Comparison of ENCODE assay signal across 9 cellular contexts in the genomic region with DNA sequence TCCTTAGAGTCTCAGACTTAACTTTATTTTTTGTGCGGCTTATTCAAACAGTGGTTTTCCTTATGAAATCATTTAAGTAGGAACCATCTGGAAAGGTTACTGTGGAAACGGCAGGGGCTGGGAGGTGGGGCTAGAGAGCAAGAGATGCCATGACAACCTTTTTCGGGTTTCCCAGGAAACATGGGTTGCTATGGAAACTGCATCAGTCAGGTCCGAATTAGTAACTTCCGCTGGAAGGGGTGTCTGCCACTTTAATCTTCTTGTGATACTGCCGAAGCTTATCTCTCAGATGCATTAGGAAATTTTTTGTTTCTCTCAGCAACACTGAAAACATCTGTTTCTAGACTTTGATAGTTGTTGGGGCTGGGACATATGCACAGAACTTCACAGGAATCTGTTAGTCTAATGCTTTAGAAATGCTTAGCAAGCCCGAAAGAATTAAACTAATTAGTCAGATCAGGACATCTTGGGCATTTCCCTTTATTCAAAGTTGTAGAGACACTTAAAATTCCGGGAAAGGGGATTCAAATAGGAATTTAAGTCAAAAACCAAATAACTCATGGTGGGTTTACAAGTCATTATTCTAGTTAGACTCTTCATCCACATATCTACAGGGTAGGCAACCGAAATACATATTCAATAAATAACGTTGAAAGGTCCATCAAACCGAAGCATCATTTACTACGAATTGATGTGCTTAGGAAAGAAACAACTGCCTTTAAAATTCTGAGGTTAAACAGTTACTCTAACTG. TPM values are rescaled to one million over a fixed set of nuclear protein-coding genes. Genes with fewer than 3 reads are reported as not detected.
DNase-seq lines count a peak whose midpoint lies in the region; ATAC-seq and TF ChIP-seq lines count a peak whose summit lies in the region.
"Had no signal": no experiment of that assay in that cellular context is flagged by ENCODE, and none has a peak within 500 bp of the region (broad histone marks: within the 10 kb centered on the region; RNA-seq: fewer than 3 reads in every experiment).

No MANE protein-coding gene starts in this region.

- peaks cover 69% of the 10 kb centered on the region for H3K4me1 Mint-ChIP-seq in CD4-positive, alpha-beta T cell (ENCODE audit: low read depth)

- POLR2A ChIA-PET in CD4-positive, alpha-beta T cell (lab: Charles Lee): interaction anchor here (0.6 to 5.0 kb wide), 14 partner anchors 9 to 544 kb away, joined by 3 to 94 read pairs (median 13); partner anchors contain the start of gene LRIF1

- H3K27ac ChIP-seq in CD4-positive, alpha-beta T cell (ENCODE audit: low read depth, low read length): peak overlapping the region; percentile 93
- no peak overlapping the region for H3K27ac ChIP-seq in foreskin keratinocyte
- H3K27ac ChIP-seq: uterus had no signal

- peak; percentile 39 for ATAC-seq in CD4-positive, alpha-beta T cell (ENCODE audit: poor library complexity)
- ATAC-seq in foreskin keratinocyte: no peak

- no peak for TF ChIP-seq CTCF in CD4-positive, alpha-beta T cell (IDR thresholded peaks at IDR 0.05)
- no peak for TF ChIP-seq CTCF in foreskin keratinocyte (conservative IDR thresholded peaks at IDR 0.05)

- H3K36me3 Mint-ChIP-seq in CD4-positive, alpha-beta T cell (ENCODE audit: low read depth): peaks cover 69% of the 10 kb centered on the region

- no peak overlapping the region for H3K27ac Mint-ChIP-seq in CD4-positive, alpha-beta T cell

- intact Hi-C loops in CD4-positive, alpha-beta T cell (cut with DNase I, micrococcal nuclease): loop anchor here (1.0 to 10.0 kb wide), 8 partner anchors 13 to 473 kb away; partner anchors contain the start of genes CD53 (in 2 of the 2), CEPT1 (in 1 of the 2) and DRAM2 (in 1 of the 2)

- no peaks in the 10 kb centered on the region for H3K27me3 ChIP-seq in CD4-positive, alpha-beta T cell (ENCODE audit: control insufficient read depth, insufficient read depth, low read length)
- H3K27me3 ChIP-seq in foreskin keratinocyte: peaks cover 96% of the 10 kb centered on the region

- H3K27me3 Mint-ChIP-seq in CD4-positive, alpha-beta T cell: no peaks in the 10 kb centered on the region

- peak; percentile 38 to 79 (median 59) for DNase-seq in CD4-positive, alpha-beta T cell
- DNase-seq in NAMALWA (ENCODE audit: low spot score) (peak; percentile 75), germinal center (ENCODE audit: low spot score) (peak; percentile 8), foreskin keratinocyte (no peak), KG1 (lab: John Stamatoyannopoulos, UW) (no peak), epidermal melanocyte (ENCODE audit: insufficient read length, low spot score) (no peak)
- peak; percentile 46 to 60 for DNase-seq in activated CD8-positive, alpha-beta memory T cell treated with anti-CD3 and anti-CD28 coated beads for 4 hours (ENCODE audit: low read depth in 2 of 2)
- DNase-seq in stimulated activated CD4-positive, alpha-beta T cell treated with anti-CD3 and anti-CD28 coated beads, TNF-alpha, amount 100 ng/mL, for 4 hours (ENCODE audit: low read depth in 3 of 3): peak in 2 of 3 experiments; percentile 46 to 64

- CTCF ChIA-PET in CD4-positive, alpha-beta T cell (lab: Charles Lee): interaction anchor here (1.0 to 3.1 kb wide), 5 partner anchors 27 to 94 kb away, joined by 3 to 25 read pairs (median 4); no protein-coding TSS in a partner anchor

- no peaks in the 10 kb centered on the region for H3K9me3 Mint-ChIP-seq in CD4-positive, alpha-beta T cell

- no peaks in the 10 kb centered on the region for H3K4me1 ChIP-seq in foreskin keratinocyte

- H3K9me3 ChIP-seq in CD4-positive, alpha-beta T cell (ENCODE audit: control insufficient read depth, low read length): no peaks in the 10 kb centered on the region
- H3K9me3 ChIP-seq: uterus had no signal

- peak overlapping the region; percentile 89 for H3K4me3 Mint-ChIP-seq in CD4-positive, alpha-beta T cell

RNA-seq across cellular contexts. Expression of gene KCNA3, which starts 2.6 kb away (rescaled TPM):
- 100 to 1,000 TPM; 112 to 118 TPM for total RNA-seq in CD4-positive, alpha-beta T cell
- not detected in 2 replicates for total RNA-seq in foreskin keratinocyte
- polyA plus RNA-seq in foreskin keratinocyte: not detected in 2 replicates

Comparison
In these comparisons a context has a peak if more than half of its experiments do, and no peak if none do; other contexts are left out.
1. DNase-seq: peak in CD4-positive, alpha-beta T cell (10 of 10), NAMALWA (single experiment), activated CD8-positive, alpha-beta memory T cell treated with anti-CD3 and anti-CD28 coated beads for 4 hours (2 of 2), germinal center (single experiment) and stimulated activated CD4-positive, alpha-beta T cell treated with anti-CD3 and anti-CD28 coated beads, TNF-alpha, amount 100 ng/mL, for 4 hours (2 of 3); none in foreskin keratinocyte (0 of 2), KG1 (single experiment) and epidermal melanocyte (single experiment).
2. RNA of gene KCNA3, which starts 2.6 kb away (total RNA-seq): 112 to 118 TPM in CD4-positive, alpha-beta T cell; not detected in foreskin keratinocyte; every median in the first group is over 100 times any median in the second.